ENCODE assay signal across 19 cellular contexts in the genomic region with DNA sequence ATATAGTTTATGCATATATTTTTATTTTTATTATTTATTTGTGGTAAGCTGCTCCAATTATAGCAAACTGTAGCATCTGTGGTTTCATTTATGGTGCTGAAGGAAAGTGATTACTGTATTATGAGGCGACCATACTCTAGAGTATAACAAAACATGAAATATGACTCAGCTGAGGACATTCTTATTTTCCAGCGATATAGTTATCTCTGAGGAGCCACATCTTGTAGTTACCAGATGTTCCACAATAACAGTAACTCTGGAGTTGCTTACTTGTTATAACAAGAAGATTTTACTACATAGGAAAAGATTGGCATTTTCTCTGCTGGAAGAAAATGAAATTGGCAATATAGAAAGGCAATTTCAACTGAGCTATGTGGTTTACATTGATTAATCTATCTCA.
DNase-seq lines count a peak whose midpoint lies in the region; ATAC-seq, FAIRE-seq and TF ChIP-seq lines count a peak whose summit lies in the region.
"Had no signal": no experiment of that assay in that cellular context is flagged by ENCODE, and none has a peak within 500 bp of the region (broad histone marks: within the 10 kb centered on the region; RNA-seq: fewer than 3 reads in every experiment).

No MANE protein-coding gene starts in this region.

- H2AK5ac ChIP-seq in mesenchymal stem cell (ENCODE audit: low read length, severe bottlenecking) = no peak overlapping the region

- H3K4ac ChIP-seq in mesenchymal stem cell (ENCODE audit: low read depth in 1 of 2, low read length in 2 of 2) = no peak overlapping the region

- H3K9me3 Mint-ChIP-seq in activated CD8-positive, alpha-beta T cell treated with anti-CD3 and anti-CD28 coated beads for 36 hours = peaks cover 3% of the 10 kb centered on the region
- H3K9me3 Mint-ChIP-seq: H9 had no signal

- no peaks in the 10 kb centered on the region for H3K4me1 ChIP-seq in mesenchymal stem cell (ENCODE audit: control insufficient read depth, insufficient read depth, low read depth, low read length)
- H3K4me1 ChIP-seq in foreskin keratinocyte = no peaks in the 10 kb centered on the region
- H3K4me1 ChIP-seq: BLaER1 treated with 17β-estradiol and CSF1 and Interleukin-3, amounts not matched to agents 10 nM and 100 nM had no signal

- no peak for ATAC-seq in activated CD8-positive, alpha-beta T cell treated with anti-CD3 and anti-CD28 coated beads for 36 hours
- ATAC-seq in foreskin keratinocyte = no peak
- ATAC-seq: K562, T-cell had no signal

- H3K4me3 ChIP-seq in brain microvascular endothelial cell (ENCODE audit: low read depth, low read length) (no peak overlapping the region), mesenchymal stem cell (ENCODE audit: insufficient read depth in 1 of 2, low read depth in 1 of 2, low read length in 2 of 2) (no peak overlapping the region)
- H3K4me3 ChIP-seq: BLaER1 treated with 17β-estradiol and CSF1 and Interleukin-3, amounts not matched to agents 10 nM and 100 nM; K562 had no signal

- no peaks in the 10 kb centered on the region for H3K27me3 Mint-ChIP-seq in activated CD8-positive, alpha-beta T cell treated with anti-CD3 and anti-CD28 coated beads for 36 hours
- H3K27me3 Mint-ChIP-seq: CD8-positive, alpha-beta memory T cell; T-cell had no signal

- H3K14ac ChIP-seq in mesenchymal stem cell (ENCODE audit: low read length in 2 of 2) = no peak overlapping the region

- H3K4me2 ChIP-seq in mesenchymal stem cell (ENCODE audit: low read length, poor library complexity, severe bottlenecking) = no peak overlapping the region
- H3K4me2 ChIP-seq: BLaER1 treated with 17β-estradiol and CSF1 and Interleukin-3, amounts not matched to agents 10 nM and 100 nM had no signal

- H3K9ac ChIP-seq in mesenchymal stem cell (ENCODE audit: low read length) = no peak overlapping the region
- H3K9ac ChIP-seq: BLaER1 treated with 17β-estradiol and CSF1 and Interleukin-3, amounts not matched to agents 10 nM and 100 nM had no signal

- H3K27ac Mint-ChIP-seq in activated CD8-positive, alpha-beta T cell treated with anti-CD3 and anti-CD28 coated beads for 36 hours = no peak overlapping the region
- H3K27ac Mint-ChIP-seq: CD8-positive, alpha-beta memory T cell; H9; T-cell had no signal

- TF ChIP-seq CTCF in brain microvascular endothelial cell (IDR thresholded peaks at IDR 0.05; ENCODE audit: low read depth, low read length, missing control alignments) (no peak), foreskin keratinocyte (conservative IDR thresholded peaks at IDR 0.05) (no peak)
- TF ChIP-seq CTCF in activated CD8-positive, alpha-beta T cell treated with anti-CD3 and anti-CD28 coated beads for 36 hours (IDR thresholded peaks at IDR 0.05) = no peak

- peak; percentile 4 for DNase-seq in GM03348 (ENCODE audit: low spot score)
- peak; percentile 44 for DNase-seq in LHCN-M2 (ENCODE audit: low read depth)
- peak; percentile 39 for DNase-seq in brain microvascular endothelial cell
- peak; percentile 32 for DNase-seq in mesenchymal stem cell
- DNase-seq in stimulated activated CD4-positive, alpha-beta T cell treated with anti-CD3 and anti-CD28 coated beads, Interleukin-4, amount 100 ng/mL, for 24 hours = no peak
- no peak for DNase-seq in activated CD8-positive, alpha-beta T cell treated with anti-CD3 and anti-CD28 coated beads for 36 hours
- no peak for DNase-seq in foreskin keratinocyte
- no peak for DNase-seq in RCC 7860 (ENCODE audit: low spot score)
- DNase-seq: CD8-positive, alpha-beta memory T cell; DND-41; H9; NCI-H1048; NCI-H1436 treated with DMSO at 0.1 percent for 48 hours; NCI-H2081; NCI-H510A; NCI-H774; T-cell had no signal

- WGBS in mesenchymal stem cell = 86% methylated on average over 1 of the region's 2 CpGs

- no peak overlapping the region for H2BK12ac ChIP-seq in mesenchymal stem cell (ENCODE audit: low read length in 2 of 2)

- no peak overlapping the region for H2BK15ac ChIP-seq in mesenchymal stem cell (ENCODE audit: low read depth, poor library complexity, severe bottlenecking)

- no peak for FAIRE-seq in RCC 7860 (lab: Jason Lieb, UNC)
- FAIRE-seq: K562 had no signal

- H2BK5ac ChIP-seq in mesenchymal stem cell (ENCODE audit: low read depth, low read length, poor library complexity, severe bottlenecking) = no peak overlapping the region

- intact Hi-C loops in activated CD8-positive, alpha-beta T cell treated with anti-CD3 and anti-CD28 coated beads for 36 hours (cut with micrococcal nuclease) = no loop called here

- no peak overlapping the region for H3K4me3 Mint-ChIP-seq in activated CD8-positive, alpha-beta T cell treated with anti-CD3 and anti-CD28 coated beads for 36 hours
- H3K4me3 Mint-ChIP-seq: CD8-positive, alpha-beta memory T cell; H9; T-cell had no signal

- H3K79me1 ChIP-seq in mesenchymal stem cell (replicated peaks; ENCODE audit: low read length, poor library complexity, severe bottlenecking) = no peaks in the 10 kb centered on the region

- no peak overlapping the region for H3K23ac ChIP-seq in mesenchymal stem cell (ENCODE audit: low read length in 2 of 2)

- H3K27ac ChIP-seq in brain microvascular endothelial cell (no peak overlapping the region), mesenchymal stem cell (ENCODE audit: low read length, poor library complexity, severe bottlenecking) (no peak overlapping the region), foreskin keratinocyte (no peak overlapping the region)
- H3K27ac ChIP-seq: BLaER1 treated with 17β-estradiol and CSF1 and Interleukin-3, amounts not matched to agents 10 nM and 100 nM had no signal

- H3K4me1 Mint-ChIP-seq in activated CD8-positive, alpha-beta T cell treated with anti-CD3 and anti-CD28 coated beads for 36 hours (ENCODE audit: low read depth) = no peaks in the 10 kb centered on the region
- H3K4me1 Mint-ChIP-seq: CD8-positive, alpha-beta memory T cell; H9; T-cell had no signal

- no peak overlapping the region for H2BK120ac ChIP-seq in mesenchymal stem cell (ENCODE audit: low read depth, low read length)

- no peak overlapping the region for H2AFZ ChIP-seq in mesenchymal stem cell (ENCODE audit: low read depth, low read length)

- H3K9me3 ChIP-seq in mesenchymal stem cell (ENCODE audit: control insufficient read depth, low read length) = no peaks in the 10 kb centered on the region
- H3K9me3 ChIP-seq: BLaER1 treated with 17β-estradiol and CSF1 and Interleukin-3, amounts not matched to agents 10 nM and 100 nM had no signal

- H3K36me3 ChIP-seq in brain microvascular endothelial cell (replicated peaks) (no peaks in the 10 kb centered on the region), mesenchymal stem cell (ENCODE audit: control insufficient read depth in 1 of 2, insufficient read depth in 2 of 2, low read depth in 1 of 2, low read length in 2 of 2) (no peaks in the 10 kb centered on the region)
- H3K36me3 ChIP-seq: BLaER1 treated with 17β-estradiol and CSF1 and Interleukin-3, amounts not matched to agents 10 nM and 100 nM had no signal

- in situ Hi-C loops in brain microvascular endothelial cell (cut with HindIII; ENCODE audit: low pct_ligation_motif_present, low sequenced_read_pairs) = no loop called here

- no peak overlapping the region for H4K91ac ChIP-seq in mesenchymal stem cell (ENCODE audit: low read length)

- POLR2A ChIA-PET in activated CD8-positive, alpha-beta T cell treated with anti-CD3 and anti-CD28 coated beads for 36 hours (lab: Charles Lee) = no interaction called here

- no peak overlapping the region for H3K18ac ChIP-seq in mesenchymal stem cell (ENCODE audit: low read depth in 1 of 2, low read length in 2 of 2)

- H4K8ac ChIP-seq in mesenchymal stem cell (ENCODE audit: low read length) = no peak overlapping the region

- no peaks in the 10 kb centered on the region for H3K27me3 ChIP-seq in brain microvascular endothelial cell (replicated peaks)
- H3K27me3 ChIP-seq in mesenchymal stem cell (ENCODE audit: control insufficient read depth in 1 of 2, insufficient read depth in 1 of 2, low read length in 2 of 2) = no peaks in the 10 kb centered on the region
- H3K27me3 ChIP-seq in foreskin keratinocyte = no peaks in the 10 kb centered on the region
- H3K27me3 ChIP-seq: BLaER1 treated with 17β-estradiol and CSF1 and Interleukin-3, amounts not matched to agents 10 nM and 100 nM had no signal

- H3K36me3 Mint-ChIP-seq in activated CD8-positive, alpha-beta T cell treated with anti-CD3 and anti-CD28 coated beads for 36 hours (ENCODE audit: low read depth) = no peaks in the 10 kb centered on the region
- H3K36me3 Mint-ChIP-seq: CD8-positive, alpha-beta memory T cell; T-cell had no signal

- CTCF ChIA-PET in activated CD8-positive, alpha-beta T cell treated with anti-CD3 and anti-CD28 coated beads for 36 hours (lab: Charles Lee) = interaction anchor here (1.1 kb wide), 1 partner anchor 9 kb away, joined by 3 read pairs; no protein-coding TSS in a partner anchor

Comparison
In these comparisons a context has a peak if more than half of its experiments do, and no peak if none do; other contexts are left out.
1. DNase-seq: peak in GM03348 (single experiment), LHCN-M2 (single experiment), brain microvascular endothelial cell (single experiment) and mesenchymal stem cell (single experiment); none in stimulated activated CD4-positive, alpha-beta T cell treated with anti-CD3 and anti-CD28 coated beads, Interleukin-4, amount 100 ng/mL, for 24 hours (single experiment), activated CD8-positive, alpha-beta T cell treated with anti-CD3 and anti-CD28 coated beads for 36 hours (single experiment), foreskin keratinocyte (0 of 2) and RCC 7860 (single experiment).